Comparison of ENCODE assay signal across 1 cellular context in the genomic region with DNA sequence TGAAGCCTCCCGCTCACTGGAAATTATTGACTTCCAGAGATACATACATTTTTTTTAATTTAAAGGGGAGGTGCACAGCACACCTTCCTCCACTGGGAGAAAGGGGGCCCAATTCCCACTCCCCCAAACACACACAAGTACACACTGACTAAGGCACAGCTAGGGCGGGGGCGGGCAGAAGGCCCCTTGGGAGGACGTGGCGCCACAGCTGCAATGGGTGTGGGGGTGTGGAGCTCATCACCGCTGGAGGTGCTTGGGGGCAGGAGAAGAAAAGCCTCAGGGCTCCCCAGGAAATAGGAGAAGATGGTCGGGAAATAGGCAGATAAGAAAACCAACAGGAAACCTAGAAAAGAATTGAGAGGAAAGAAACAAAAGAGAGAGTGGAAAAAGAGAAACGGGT.
A peak's percentile ranks its signal among the peaks of the same experiment; 100 is the strongest.
TF ChIP-seq lines count a peak whose summit lies in the region.

No MANE protein-coding gene starts in this region.

TF ChIP-seq in K562, 482 proteins besides CTCF, POLR2A, EP300 and RAD21:
- no peak for TF ChIP-seq SREBF1 (IDR thresholded peaks at IDR 0.05; ENCODE audit: borderline replicate concordance, low read depth, low read length)
- no peak for TF ChIP-seq ZNF589 (CRISPR knock-in tag; IDR thresholded peaks at IDR 0.05; ENCODE audit: low read depth)
- TF ChIP-seq SMARCA4 (IDR thresholded peaks at IDR 0.05), result 0 out of 2 replicates have a peak, but pooled peaks have one; percentile 13
- TF ChIP-seq THRAP3 (IDR thresholded peaks at IDR 0.05; ENCODE audit: borderline replicate concordance), result no peak
- no peak for TF ChIP-seq TSC22D4 (tag; IDR thresholded peaks at IDR 0.05)
- peak; percentile 80 for TF ChIP-seq EGR1 (conservative IDR thresholded peaks at IDR 0.05)
- no peak for TF ChIP-seq KAT2B (IDR thresholded peaks at IDR 0.05; ENCODE audit: low read depth, low read length)
- peak; percentile 36; the same call in 1 of the 2 replicates for TF ChIP-seq CBFA2T3 (IDR thresholded peaks at IDR 0.05)
